9 cellular contexts compared by ENCODE assay signal in genomic region chr4:139214039-139214534, GRCh38. TPM values are rescaled to one million over a fixed set of nuclear protein-coding genes. Genes with fewer than 3 reads are reported as not detected.
DNase-seq lines count a peak whose midpoint lies in the region; ATAC-seq and TF ChIP-seq lines count a peak whose summit lies in the region.
"Had no signal": no experiment of that assay in that cellular context is flagged by ENCODE, and none has a peak within 500 bp of the region (broad histone marks: within the 10 kb centered on the region; RNA-seq: fewer than 3 reads in every experiment).

No MANE protein-coding gene starts in this region.

- H3K27ac ChIP-seq in thyroid gland, result no peak overlapping the region

- no peaks in the 10 kb centered on the region for H3K27me3 ChIP-seq in thyroid gland

- H3K36me3 Mint-ChIP-seq in chondrocyte (ENCODE audit: low read depth), result no peaks in the 10 kb centered on the region

- TF ChIP-seq POLR2A in thyroid gland (IDR thresholded peaks at IDR 0.05), result no peak

- 59 to 71% methylated on average over 7 of the region's 7 CpGs for WGBS in thyroid gland, 2 donors

- no peak overlapping the region for H3K4me3 ChIP-seq in thyroid gland (replicated peaks in 1 of 3)

- DNase-seq in AML-193 (lab: John Stamatoyannopoulos, UW), result peak; percentile 51 to 55
- DNase-seq in GM19240 (ENCODE audit: insufficient read length, low spot score), result peak; percentile 49
- peak; percentile 98 for DNase-seq in NOMO-1 treated with DMSO at 0.1 percent for 48 hours (lab: John Stamatoyannopoulos, UW; ENCODE audit: unreplicated experiment)
- peak; percentile 40 for DNase-seq in iris pigment epithelial cell (ENCODE audit: low read depth)
- DNase-seq in chondrocyte (ENCODE audit: low spot score), result no peak
- no peak for DNase-seq in thyroid gland
- DNase-seq in activated effector memory CD4-positive, alpha-beta T cell treated with anti-CD3 and anti-CD28 coated beads, Interleukin-2, amount 50 U/mL, for 16 hours, result no peak

- H3K27ac Mint-ChIP-seq in chondrocyte (ENCODE audit: unreplicated experiment), result no peak overlapping the region

- H3K36me3 ChIP-seq in thyroid gland, result no peaks in the 10 kb centered on the region

- H3K4me3 Mint-ChIP-seq in chondrocyte (ENCODE audit: unreplicated experiment), result no peak overlapping the region

- intact Hi-C loops in thyroid gland (cut with DNase I), result no loop called here

- TF ChIP-seq CTCF in chondrocyte (IDR thresholded peaks at IDR 0.05) (no peak), thyroid gland (IDR thresholded peaks at IDR 0.05) (no peak)

- H3K27me3 Mint-ChIP-seq in chondrocyte (ENCODE audit: low read depth), result no peaks in the 10 kb centered on the region

- H3K4me1 Mint-ChIP-seq in chondrocyte (ENCODE audit: low read depth), result no peaks in the 10 kb centered on the region

- H3K4me1 ChIP-seq in thyroid gland, result no peaks in the 10 kb centered on the region
- H3K4me1 ChIP-seq: Caco-2 had no signal

- no peaks in the 10 kb centered on the region for H3K9me3 ChIP-seq in thyroid gland
- H3K9me3 ChIP-seq: Caco-2 had no signal

- ATAC-seq in HG03095 (IDR thresholded peaks at IDR 0.05; ENCODE audit: unreplicated experiment), result peak; percentile 100

- H3K9me3 Mint-ChIP-seq in chondrocyte (ENCODE audit: low read depth), result no peaks in the 10 kb centered on the region

RNA-seq across cellular contexts. Expression of gene ELF2, which starts 37.1 kb away (rescaled TPM):
- 30.2 to 34.2 TPM (median 32.3 TPM) in 3 replicates for total RNA-seq in chondrocyte
- total RNA-seq in thyroid gland, result 10 to 100 TPM; 58.1 to 76.6 (median 65.0) TPM

Comparison
In these comparisons a context has a peak if more than half of its experiments do, and no peak if none do; other contexts are left out.
1. DNase-seq: peak in AML-193 (2 of 2), GM19240 (single experiment), NOMO-1 treated with DMSO at 0.1 percent for 48 hours (single experiment) and iris pigment epithelial cell (single experiment); none in chondrocyte (single experiment), thyroid gland (0 of 2) and activated effector memory CD4-positive, alpha-beta T cell treated with anti-CD3 and anti-CD28 coated beads, Interleukin-2, amount 50 U/mL, for 16 hours (single experiment).